ENCODE assay signal across 2 cellular contexts in the genomic region with DNA sequence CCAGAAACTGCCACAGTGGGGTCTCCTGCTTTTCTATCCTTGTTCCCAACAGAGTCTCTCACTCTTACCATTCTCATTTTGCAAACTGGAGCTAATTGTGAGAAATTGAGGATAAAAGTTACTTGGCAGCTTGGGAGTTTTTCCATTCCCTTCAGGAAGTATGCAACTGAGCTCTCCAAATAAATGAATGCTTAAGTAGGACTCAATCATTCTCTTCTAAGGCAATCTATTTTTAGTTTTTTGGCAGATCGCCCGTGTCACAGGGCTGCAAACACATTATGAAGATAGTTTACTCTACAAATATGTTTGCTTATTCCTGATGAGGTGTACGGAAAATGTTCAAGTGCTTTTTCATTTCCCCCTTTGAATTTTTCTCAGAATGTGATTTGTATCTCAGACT.
TF ChIP-seq lines count a peak whose summit lies in the region.

No MANE protein-coding gene starts in this region.

TF ChIP-seq in liver, 16 proteins besides CTCF, POLR2A, EP300 and RAD21:
- TF ChIP-seq SP1 (IDR thresholded peaks at IDR 0.05) (peak; percentile 4), GABPA (IDR thresholded peaks at IDR 0.05 in 1 of 2, conservative IDR thresholded peaks at IDR 0.05 in 1 of 2) (no peak), TAF1 (conservative IDR thresholded peaks at IDR 0.05) (no peak), HNF4G (IDR thresholded peaks at IDR 0.05) (no peak)
- TF ChIP-seq, protein P1, sequence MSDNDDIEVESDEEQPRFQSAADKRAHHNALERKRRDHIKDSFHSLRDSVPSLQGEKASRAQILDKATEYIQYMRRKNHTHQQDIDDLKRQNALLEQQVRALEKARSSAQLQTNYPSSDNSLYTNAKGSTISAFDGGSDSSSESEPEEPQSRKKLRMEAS (IDR thresholded peaks at IDR 0.05), result no peak

TF ChIP-seq in HepG2, 621 proteins besides CTCF, POLR2A, EP300 and RAD21:
- TF ChIP-seq SIX4 (CRISPR knock-in tag; IDR thresholded peaks at IDR 0.05) (no peak), ZNF607 (CRISPR knock-in tag; IDR thresholded peaks at IDR 0.05; ENCODE audit: borderline replicate concordance) (no peak)
- TF ChIP-seq, protein P2, sequence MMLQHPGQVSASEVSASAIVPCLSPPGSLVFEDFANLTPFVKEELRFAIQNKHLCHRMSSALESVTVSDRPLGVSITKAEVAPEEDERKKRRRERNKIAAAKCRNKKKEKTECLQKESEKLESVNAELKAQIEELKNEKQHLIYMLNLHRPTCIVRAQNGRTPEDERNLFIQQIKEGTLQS (CRISPR knock-in tag; IDR thresholded peaks at IDR 0.05), result no peak
